ENCODE assay signal across 9 cellular contexts in genomic region chr12:53051058-53051880, GRCh38. TPM values are rescaled to one million over a fixed set of nuclear protein-coding genes. Genes with fewer than 3 reads are reported as not detected.
DNase-seq lines count a peak whose midpoint lies in the region; ATAC-seq and TF ChIP-seq lines count a peak whose summit lies in the region.
"Had no signal": no experiment of that assay in that cellular context is flagged by ENCODE, and none has a peak within 500 bp of the region (broad histone marks: within the 10 kb centered on the region; RNA-seq: fewer than 3 reads in every experiment).

No MANE protein-coding gene starts in this region.

- no peak for ATAC-seq in GM21576 (IDR thresholded peaks at IDR 0.05; ENCODE audit: unreplicated experiment)
- ATAC-seq in GM19397 (IDR thresholded peaks at IDR 0.05; ENCODE audit: unreplicated experiment): no peak

- H3K9me3 ChIP-seq in endodermal cell (ENCODE audit: control insufficient read depth, low read length) (no peaks in the 10 kb centered on the region), mucosa of stomach (ENCODE audit: control insufficient read depth, low read length) (no peaks in the 10 kb centered on the region)

- peak; percentile 68 for DNase-seq in AG08396 (ENCODE audit: low spot score)
- peak; percentile 16 for DNase-seq in MV-4-11 (lab: John Stamatoyannopoulos, UW)
- peak; percentile 67 for DNase-seq in endodermal cell
- DNase-seq in NCI-H524 (lab: John Stamatoyannopoulos, UW): no peak
- no peak for DNase-seq in NCI-H524 treated with DMSO at 0.1 percent for 48 hours (lab: John Stamatoyannopoulos, UW)

- peak overlapping the region; percentile 17 for H3K4me3 Mint-ChIP-seq in endodermal cell
- H3K4me3 Mint-ChIP-seq: activated naive CD4-positive, alpha-beta T cell treated with anti-CD3 and anti-CD28 coated beads, Interleukin-2, amount 50 U/mL, for 24 hours had no signal

- H3K27me3 ChIP-seq in endodermal cell (ENCODE audit: control insufficient read depth, insufficient read depth, low read length, poor library complexity, severe bottlenecking) (no peaks in the 10 kb centered on the region), mucosa of stomach (ENCODE audit: control insufficient read depth, insufficient read depth, low read length) (no peaks in the 10 kb centered on the region)

- H3K4me1 Mint-ChIP-seq in endodermal cell: peaks cover 44% of the 10 kb centered on the region

- H3K4me1 ChIP-seq in endodermal cell (ENCODE audit: control insufficient read depth, insufficient read depth, low read length) (peaks cover 32% of the 10 kb centered on the region), mucosa of stomach (ENCODE audit: control insufficient read depth, insufficient read depth, low read length) (peaks cover 68% of the 10 kb centered on the region)

- H3K9ac ChIP-seq in endodermal cell (ENCODE audit: extremely low read depth, low read length, poor library complexity, severe bottlenecking): peak overlapping the region; percentile 51
- H3K9ac ChIP-seq in mucosa of stomach (ENCODE audit: low read length): peak overlapping the region; percentile 70

- H3K4me3 ChIP-seq in endodermal cell (ENCODE audit: low read length) (peak overlapping the region; percentile 80), mucosa of stomach (ENCODE audit: low read length) (peak overlapping the region; percentile 17)

- H3K27ac ChIP-seq in endodermal cell (ENCODE audit: low read depth, low read length): no peak overlapping the region

- 66 to 72% methylated on average over 8 to 11 of the region's 11 CpGs for WGBS in endodermal cell (ENCODE audit: insufficient coverage in 1 of 2, insufficient read length in 1 of 2), 2 experiments

- TF ChIP-seq CTCF in endodermal cell (conservative IDR thresholded peaks at IDR 0.05): peak; percentile 21

- H3K36me3 ChIP-seq in endodermal cell (ENCODE audit: control insufficient read depth, insufficient read depth, low read length): peaks cover 20% of the 10 kb centered on the region
- no peaks in the 10 kb centered on the region for H3K36me3 ChIP-seq in mucosa of stomach (ENCODE audit: control insufficient read depth, insufficient read depth, low read length)

- peaks cover 2% of the 10 kb centered on the region for H3K27me3 Mint-ChIP-seq in endodermal cell (ENCODE audit: insufficient read depth)
- H3K27me3 Mint-ChIP-seq: activated naive CD4-positive, alpha-beta T cell treated with anti-CD3 and anti-CD28 coated beads, Interleukin-2, amount 50 U/mL, for 24 hours had no signal

- no peaks in the 10 kb centered on the region for H3K9me3 Mint-ChIP-seq in endodermal cell
- H3K9me3 Mint-ChIP-seq: activated naive CD4-positive, alpha-beta T cell treated with anti-CD3 and anti-CD28 coated beads, Interleukin-2, amount 50 U/mL, for 24 hours had no signal

- peaks cover 5% of the 10 kb centered on the region for H3K36me3 Mint-ChIP-seq in endodermal cell (ENCODE audit: low read depth)
- H3K36me3 Mint-ChIP-seq: activated naive CD4-positive, alpha-beta T cell treated with anti-CD3 and anti-CD28 coated beads, Interleukin-2, amount 50 U/mL, for 24 hours had no signal

- no peak overlapping the region for H3K27ac Mint-ChIP-seq in endodermal cell
- H3K27ac Mint-ChIP-seq: activated naive CD4-positive, alpha-beta T cell treated with anti-CD3 and anti-CD28 coated beads, Interleukin-2, amount 50 U/mL, for 24 hours had no signal

RNA-seq across cellular contexts. Expression of gene TNS2, which starts 1.4 kb away (rescaled TPM):
- total RNA-seq in endodermal cell: 10 to 100 TPM; 10.2 to 12.6 TPM
- polyA plus RNA-seq in endodermal cell (2013, experiment 1 of 2): 9.5 TPM
- 9.6 TPM for polyA plus RNA-seq in endodermal cell (2013, experiment 2 of 2)

RNA-seq across cellular contexts. Expression of gene SPRYD3, which starts 27.9 kb away (rescaled TPM):
- total RNA-seq in endodermal cell: 10 to 100 TPM; 13.0 to 18.4 TPM
- polyA plus RNA-seq in endodermal cell (2013, experiment 1 of 2): 6.8 TPM
- 7.2 TPM for polyA plus RNA-seq in endodermal cell (2013, experiment 2 of 2)

RNA-seq across cellular contexts. Expression of gene EIF4B, which starts 45.0 kb away (rescaled TPM):
- 100 to 1,000 TPM; 596 to 655 TPM for total RNA-seq in endodermal cell
- polyA plus RNA-seq in endodermal cell (2013, experiment 1 of 2): 388 TPM
- 341 TPM for polyA plus RNA-seq in endodermal cell (2013, experiment 2 of 2)

RNA-seq across cellular contexts. Expression of gene IGFBP6, which starts 46.2 kb away (rescaled TPM):
- 10 to 100 TPM; 21.7 to 48.4 TPM for total RNA-seq in endodermal cell
- 13.5 TPM for polyA plus RNA-seq in endodermal cell (2013, experiment 1 of 2)
- polyA plus RNA-seq in endodermal cell (2013, experiment 2 of 2): 23.1 TPM

RNA-seq across cellular contexts. Expression of gene SOAT2, which starts 52.0 kb away (rescaled TPM):
- total RNA-seq in endodermal cell: under 1 TPM; 0.46 to 0.71 TPM
- polyA plus RNA-seq in endodermal cell (2013, experiment 1 of 2): 0.28 TPM
- polyA plus RNA-seq in endodermal cell (2013, experiment 2 of 2): 0.21 TPM

Comparison
In these comparisons a context has a peak if more than half of its experiments do, and no peak if none do; other contexts are left out.
1. DNase-seq: peak in AG08396 (single experiment), MV-4-11 (single experiment) and endodermal cell (single experiment); none in NCI-H524 (0 of 2) and NCI-H524 treated with DMSO at 0.1 percent for 48 hours (single experiment).